In genomic region chr6:35209081-35209480, GRCh38 we compare ENCODE assay signal across 16 cellular contexts. TPM values are rescaled to one million over a fixed set of nuclear protein-coding genes. Genes with fewer than 3 reads are reported as not detected.
"Had no signal": no experiment of that assay in that cellular context is flagged by ENCODE, and none has a peak within 500 bp of the region (broad histone marks: within the 10 kb centered on the region; RNA-seq: fewer than 3 reads in every experiment).

No MANE protein-coding gene starts in this region.

- H3K4me3 ChIP-seq: cardiac muscle cell, dorsolateral prefrontal cortex, gastrocnemius medialis, heart right ventricle, lower lobe of right lung, sigmoid colon, spleen, stomach, testis had no signal

- H3K27ac ChIP-seq: cardiac muscle cell, dorsolateral prefrontal cortex, gastrocnemius medialis, heart right ventricle, lower lobe of right lung, sigmoid colon, spleen, stomach, testis had no signal

- H3K27me3 ChIP-seq: testis had no signal

- H3K36me3 ChIP-seq: cardiac muscle cell, gastrocnemius medialis, heart right ventricle, lower lobe of right lung, sigmoid colon, spleen, stomach had no signal

- ATAC-seq: activated naive CD4-positive, alpha-beta T cell treated with anti-CD3 and anti-CD28 coated beads, Interleukin-2, amount 50 U/mL, for 72 hours; activated T-cell treated with anti-CD3 and anti-CD28 coated beads, Interleukin-2, amount 50 U/mL, for 4 hours; gastrocnemius medialis; heart right ventricle; lower lobe of right lung had no signal

- H3K9me3 ChIP-seq: gastrocnemius medialis, heart right ventricle, lower lobe of right lung, sigmoid colon, spleen, stomach, testis had no signal

- DNase-seq: activated CD4-positive, alpha-beta memory T cell treated with anti-CD3 and anti-CD28 coated beads, Interleukin-2, amount 10 ng/mL, durations not matched to agents 7 days and 5 days; activated CD4-positive, alpha-beta T cell treated with anti-CD3 and anti-CD28 coated beads for 4 hours; activated effector memory CD4-positive, alpha-beta T cell treated with Interleukin-2 at 50 U/mL for 16 hours; activated T-cell treated with anti-CD3 and anti-CD28 coated beads, Interleukin-2, amount 50 U/mL, for 4 hours; dorsolateral prefrontal cortex; endodermal cell; gastrocnemius medialis; heart right ventricle; lower lobe of right lung; midbrain; sigmoid colon; spleen; stomach; testis had no signal

RNA-seq across cellular contexts. Expression of gene SCUBE3, which starts 4.7 kb away (rescaled TPM):
- total RNA-seq: activated CD4-positive, alpha-beta memory T cell treated with anti-CD3 and anti-CD28 coated beads, Interleukin-2, amount 10 ng/mL, durations not matched to agents 7 days and 5 days had no signal
